In genomic region chr5:132072070-132072469, GRCh38 we compare ENCODE assay signal across 19 cellular contexts. TPM values are rescaled to one million over a fixed set of nuclear protein-coding genes. Genes with fewer than 3 reads are reported as not detected.
A peak's percentile ranks its signal among the peaks of the same experiment; 100 is the strongest.
DNase-seq lines count a peak whose midpoint lies in the region; ATAC-seq, FAIRE-seq and TF ChIP-seq lines count a peak whose summit lies in the region.
"Had no signal": no experiment of that assay in that cellular context is flagged by ENCODE, and none has a peak within 500 bp of the region (broad histone marks: within the 10 kb centered on the region; RNA-seq: fewer than 3 reads in every experiment).

No MANE protein-coding gene starts in this region.

- peak overlapping the region in 1 of 2 experiments; percentile 43; a peak in 1 of 4 replicates for H3K9ac ChIP-seq in K562 (ENCODE audit: insufficient read depth in 1 of 2, low read depth in 2 of 2, low read length in 2 of 2)
- H3K9ac ChIP-seq: GM23248 had no signal

- H3K4me2 ChIP-seq in K562 (ENCODE audit: insufficient read depth, low read length) (no peak overlapping the region), osteoblast (ENCODE audit: insufficient read depth, low read length) (no peak overlapping the region)

- TF ChIP-seq POLR2A in K562 (conservative IDR thresholded peaks at IDR 0.05): no peak

- H3K36me3 ChIP-seq in K562 (ENCODE audit: control insufficient read depth, insufficient read depth, low read length) (no peaks in the 10 kb centered on the region), osteoblast (ENCODE audit: insufficient read depth, low read length) (no peaks in the 10 kb centered on the region), psoas muscle (ENCODE audit: insufficient read depth in 1 of 2, low read depth in 1 of 2) (no peaks in the 10 kb centered on the region)

- H3K4me1 ChIP-seq in K562 (replicated peaks in 1 of 2; ENCODE audit: control insufficient read depth in 2 of 2, insufficient read depth in 2 of 2, low read length in 2 of 2) (peaks cover 28 to 62% of the 10 kb centered on the region in 2 experiments), osteoblast (ENCODE audit: insufficient read depth, low read length) (peaks cover 16% of the 10 kb centered on the region), psoas muscle (no peaks in the 10 kb centered on the region)

- no peaks in the 10 kb centered on the region for H3K27me3 Mint-ChIP-seq in stimulated activated naive CD8-positive, alpha-beta T cell treated with anti-CD3 and anti-CD28 coated beads, Interleukin-15, amount 100 ng/mL, for 72 hours

- intact Hi-C loops in K562 (cut with micrococcal nuclease): loop anchor here (5.0 kb wide), 1 partner anchor 40 kb away; no protein-coding TSS in a partner anchor
- intact Hi-C loops in psoas muscle (cut with DNase I): no loop called here

- H4K20me1 ChIP-seq in K562 (replicated peaks; ENCODE audit: control insufficient read depth, insufficient read depth, low read length): no peaks in the 10 kb centered on the region
- H4K20me1 ChIP-seq in osteoblast (ENCODE audit: insufficient read depth, low read length): no peaks in the 10 kb centered on the region

- TF ChIP-seq CTCF in K562 (IDR thresholded peaks at IDR 0.05 in 2 of 3, conservative IDR thresholded peaks at IDR 0.05 in 1 of 3; ENCODE audit: insufficient read depth in 2 of 3, low read depth in 1 of 3, low read length in 3 of 3) (0 out of 6 replicates have a peak, but pooled peaks of 1 of the 3 experiments have one; percentile 18), osteoblast (IDR thresholded peaks at IDR 0.05; ENCODE audit: extremely low read depth, low read depth, low read length) (no peak), psoas muscle (IDR thresholded peaks at IDR 0.05) (no peak)

- FAIRE-seq in K562 (lab: Jason Lieb, UNC): peak; percentile 66
- no peak for FAIRE-seq in GM19239 (lab: Jason Lieb, UNC)

- peak; percentile 6 for DNase-seq in stimulated activated naive CD8-positive, alpha-beta T cell treated with anti-CD3 and anti-CD28 coated beads, Interleukin-15, Interleukin-2, amounts not matched to agents 100 U/mL and 50 U/mL, for 24 hours
- no peak for DNase-seq in stimulated activated naive CD8-positive, alpha-beta T cell treated with anti-CD3 and anti-CD28 coated beads, Interleukin-15, amount 100 ng/mL, for 72 hours
- DNase-seq in K562 (ENCODE audit: extremely low read depth in 1 of 4, low spot score in 3 of 4) (peak in 3 of 4 experiments; percentile 30 to 35 (median 33)), osteoblast (ENCODE audit: insufficient read length, low spot score, missing footprints) (peak; percentile 49), HuH-7.5 (ENCODE audit: low spot score) (no peak), psoas muscle (no peak), GM19239 (ENCODE audit: insufficient read length, low spot score) (no peak)
- DNase-seq: AML-193; Calu3; GM23248; HCEC 1CT; KG1; NCI-H1417 treated with DMSO at 0.1 percent for 48 hours; NCI-H1930; NCI-H69; NK-92 treated with Interleukin-12 subunit alpha and Interleukin-12 subunit beta, amount 100 ng/mL, for 24 hours; OCI-M1; SIG-M5 had no signal

- peak overlapping the region in 1 of 2 donors; percentile 16 for H3K27ac Mint-ChIP-seq in stimulated activated naive CD8-positive, alpha-beta T cell treated with anti-CD3 and anti-CD28 coated beads, Interleukin-15, amount 100 ng/mL, for 72 hours
- H3K27ac Mint-ChIP-seq: CD14-positive monocyte had no signal

- no TSS peak for BruUV-seq in K562 (replicated peaks; lab: Mats Ljungman, UMichigan)

- H3K4me3 Mint-ChIP-seq in stimulated activated naive CD8-positive, alpha-beta T cell treated with anti-CD3 and anti-CD28 coated beads, Interleukin-15, amount 100 ng/mL, for 72 hours: no peak overlapping the region

- H3K4me3 ChIP-seq in K562 (no peak overlapping the region), osteoblast (ENCODE audit: insufficient read depth, low read length) (no peak overlapping the region), psoas muscle (no peak overlapping the region)
- H3K4me3 ChIP-seq: GM23248 had no signal

- WGBS in K562 (ENCODE audit: insufficient coverage, low coverage, missing lambda C conversion rate): 90% methylated on average over 4 of the region's 4 CpGs
- WGBS in psoas muscle, 3 donors: 87 to 92% (median 90%) methylated on average over 4 of the region's 4 CpGs

- no peaks in the 10 kb centered on the region for H3K9me1 ChIP-seq in K562 (ENCODE audit: control insufficient read depth, insufficient read depth, low read length)

- in situ Hi-C loops in K562 (cut with MboI): loop anchor here (25.0 kb wide), 1 partner anchor 315 kb away; no protein-coding TSS in a partner anchor

- H3K27me3 ChIP-seq in K562 (ENCODE audit: control insufficient read depth in 2 of 2, insufficient read depth in 2 of 2, low read length in 2 of 2) (no peaks in the 10 kb centered on the region), osteoblast (ENCODE audit: insufficient read depth, low read length) (no peaks in the 10 kb centered on the region), psoas muscle (ENCODE audit: insufficient read depth in 3 of 3, low read length in 2 of 3) (no peaks in the 10 kb centered on the region)

- H3K4me1 Mint-ChIP-seq in stimulated activated naive CD8-positive, alpha-beta T cell treated with anti-CD3 and anti-CD28 coated beads, Interleukin-15, amount 100 ng/mL, for 72 hours: peaks cover 97% of the 10 kb centered on the region

- CTCF ChIA-PET in K562 (lab: Yijun Ruan, JAX; ENCODE audit: low intra/inter-chr PET ratio): no interaction called here

- H3K9me3 ChIP-seq in K562 (replicated peaks; ENCODE audit: control insufficient read depth, insufficient read depth, low read depth, low read length): no peaks in the 10 kb centered on the region
- no peaks in the 10 kb centered on the region for H3K9me3 ChIP-seq in osteoblast (ENCODE audit: low read depth, low read length)
- H3K9me3 ChIP-seq in psoas muscle: no peaks in the 10 kb centered on the region

- H3K9me3 Mint-ChIP-seq in stimulated activated naive CD8-positive, alpha-beta T cell treated with anti-CD3 and anti-CD28 coated beads, Interleukin-15, amount 100 ng/mL, for 72 hours: no peaks in the 10 kb centered on the region

- no peak for TF ChIP-seq EP300 in K562 (IDR thresholded peaks at IDR 0.05; ENCODE audit: low read length)

- no peak overlapping the region for H2AFZ ChIP-seq in K562 (ENCODE audit: low read depth, low read length)
- H2AFZ ChIP-seq in osteoblast (ENCODE audit: low read length): no peak overlapping the region
- H2AFZ ChIP-seq: GM23248 had no signal

- H3K79me2 ChIP-seq in K562 (ENCODE audit: control insufficient read depth, insufficient read depth, low read length) (no peaks in the 10 kb centered on the region), osteoblast (ENCODE audit: insufficient read depth, low read length) (no peaks in the 10 kb centered on the region)

- POLR2A ChIA-PET in K562 (lab: Yijun Ruan, JAX): interaction anchor here (0.6 to 1.0 kb wide), 5 partner anchors 10 to 875 kb away, joined by 3 to 5 read pairs (median 4); no protein-coding TSS in a partner anchor

- no peak overlapping the region; the same call in 2 of the 3 replicates for H3K27ac ChIP-seq in K562 (ENCODE audit: extremely low read depth, low read depth, low read length)
- H3K27ac ChIP-seq in osteoblast (ENCODE audit: low read depth, low read length): no peak overlapping the region
- no peak overlapping the region for H3K27ac ChIP-seq in psoas muscle
- H3K27ac ChIP-seq: GM23248 had no signal

- ATAC-seq in stimulated activated naive CD8-positive, alpha-beta T cell treated with anti-CD3 and anti-CD28 coated beads, Interleukin-15, Interleukin-2, amounts not matched to agents 100 U/mL and 50 U/mL, for 24 hours: no peak
- ATAC-seq in stimulated activated naive CD8-positive, alpha-beta T cell treated with anti-CD3 and anti-CD28 coated beads, Interleukin-15, amount 100 ng/mL, for 72 hours: no peak
- ATAC-seq in K562 (peak; percentile 65), psoas muscle (no peak)

- peak in 1 of 2 experiments; percentile 22; a peak in 1 of 4 replicates for TF ChIP-seq RAD21 in K562 (CRISPR knock-in tag; conservative IDR thresholded peaks at IDR 0.05 in 1 of 2, IDR thresholded peaks at IDR 0.05 in 1 of 2)

RNA-seq across cellular contexts. Expression of gene CSF2, which starts 1.5 kb away (rescaled TPM):
- not detected in 2 replicates for total RNA-seq in K562 (2011; cell fraction: chromatin; rRNA removed; ENCODE audit: low replicate concordance)
- not detected in 2 replicates for total RNA-seq in K562 (2011; cell fraction: nucleolus; rRNA removed)
- not detected in 2 replicates for total RNA-seq in K562 (2011; cell fraction: nucleoplasm; rRNA removed)
- total RNA-seq in K562 (2014; rRNA removed) (not detected in 2 replicates), K562 (2014; rRNA removed; fragmentation: Illumina TruSeq; extraction: Trizol) (not detected in 2 replicates), K562 (2015; rRNA removed; fragmentation: Illumina TruSeq; extraction: Trizol) (0.25 TPM in 1 of 2 replicates, not detected in the other), K562 (2021) (0.29 TPM in 1 of 2 replicates, not detected in the other), osteoblast (not detected in 2 replicates), psoas muscle (not detected)
- polyA plus RNA-seq in K562 (2011; rRNA removed) (not detected in 2 replicates), K562 (2014; fragmentation: Illumina TruSeq; extraction: Trizol) (not detected in 2 replicates), K562 (2014; fragmentation: Nextera tagmentation; extraction: Ambion mirVana) (not detected), K562 (2014; rRNA removed) (not detected in 2 replicates), psoas muscle (under 1 TPM in 1 of 3 donors, not detected in 2; 0.14 TPM)
- not detected in 2 replicates for polyA plus RNA-seq in K562 (2011; cell fraction: cytosol; rRNA removed)
- 0.30 TPM in 1 of 2 replicates, not detected in the other for polyA plus RNA-seq in K562 (2011; cell fraction: nucleus; rRNA removed)
- polyA plus RNA-seq in K562 (2012): 0.13 TPM in 1 of 2 replicates, not detected in the other
- polyA minus RNA-seq in K562 (2011; rRNA and poly(A)+ RNA removed): not detected in 2 replicates
- polyA minus RNA-seq in K562 (2011; cell fraction: cytosol; rRNA and poly(A)+ RNA removed): not detected in 2 replicates
- polyA minus RNA-seq in K562 (2011; cell fraction: nucleus; rRNA and poly(A)+ RNA removed): not detected in 2 replicates
- total RNA-seq: GM23248 had no signal
- polyA plus RNA-seq: CD14-positive monocyte, GM23248 had no signal

RNA-seq across cellular contexts. Expression of gene IL3, which starts 11.6 kb away (rescaled TPM):
- not detected in 2 replicates for total RNA-seq in K562 (2011; cell fraction: chromatin; rRNA removed; ENCODE audit: low replicate concordance)
- not detected in 2 replicates for total RNA-seq in K562 (2011; cell fraction: nucleolus; rRNA removed)
- total RNA-seq in K562 (2011; cell fraction: nucleoplasm; rRNA removed): not detected in 2 replicates
- not detected in 2 replicates for total RNA-seq in K562 (2014; rRNA removed)
- not detected in 2 replicates for total RNA-seq in K562 (2014; rRNA removed; fragmentation: Illumina TruSeq; extraction: Trizol)
- not detected in 2 replicates for total RNA-seq in K562 (2015; rRNA removed; fragmentation: Illumina TruSeq; extraction: Trizol)
- not detected in 2 replicates for total RNA-seq in K562 (2021)
- not detected in 2 replicates for polyA plus RNA-seq in K562 (2011; rRNA removed)
- polyA plus RNA-seq in K562 (2011; cell fraction: cytosol; rRNA removed): not detected in 2 replicates
- not detected in 2 replicates for polyA plus RNA-seq in K562 (2011; cell fraction: nucleus; rRNA removed)
- 0.08 and 0.12 TPM in 2 replicates for polyA plus RNA-seq in K562 (2012)
- not detected in 2 replicates for polyA plus RNA-seq in K562 (2014; fragmentation: Illumina TruSeq; extraction: Trizol)
- not detected for polyA plus RNA-seq in K562 (2014; fragmentation: Nextera tagmentation; extraction: Ambion mirVana)
- polyA plus RNA-seq in K562 (2014; rRNA removed): not detected in 2 replicates
- polyA minus RNA-seq in K562 (2011; rRNA and poly(A)+ RNA removed): not detected in 2 replicates
- not detected in 2 replicates for polyA minus RNA-seq in K562 (2011; cell fraction: cytosol; rRNA and poly(A)+ RNA removed)
- polyA minus RNA-seq in K562 (2011; cell fraction: nucleus; rRNA and poly(A)+ RNA removed): not detected in 2 replicates
- not detected in 2 replicates for total RNA-seq in osteoblast
- total RNA-seq in psoas muscle: not detected
- polyA plus RNA-seq in psoas muscle: not detected
- total RNA-seq: Calu3, GM23248 had no signal
- polyA plus RNA-seq: CD14-positive monocyte, GM23248 had no signal

Comparison
In these comparisons a context has a peak if more than half of its experiments do, and no peak if none do; other contexts are left out.
1. DNase-seq: peak in stimulated activated naive CD8-positive, alpha-beta T cell treated with anti-CD3 and anti-CD28 coated beads, Interleukin-15, Interleukin-2, amounts not matched to agents 100 U/mL and 50 U/mL, for 24 hours (single experiment), K562 (3 of 4) and osteoblast (single experiment); none in stimulated activated naive CD8-positive, alpha-beta T cell treated with anti-CD3 and anti-CD28 coated beads, Interleukin-15, amount 100 ng/mL, for 72 hours (0 of 2), HuH-7.5 (single experiment), psoas muscle (0 of 2) and GM19239 (single experiment).